Comparison of ENCODE assay signal across 1 cellular context in genomic region chr10:97664282-97664850, GRCh38.
TF ChIP-seq lines count a peak whose summit lies in the region.

No MANE protein-coding gene starts in this region.

TF ChIP-seq in K562, 482 proteins besides CTCF, POLR2A, EP300 and RAD21 (continued from another document and continues in another):
- TF ChIP-seq TEAD1 (CRISPR knock-in tag; IDR thresholded peaks at IDR 0.05) (no peak), ZNF232 (CRISPR knock-in tag; IDR thresholded peaks at IDR 0.05) (no peak), TRIM28 (IDR thresholded peaks at IDR 0.05) (no peak), ZFPM2 (CRISPR knock-in tag; IDR thresholded peaks at IDR 0.05) (no peak), ZBTB7A (IDR thresholded peaks at IDR 0.05; ENCODE audit: borderline replicate concordance, control insufficient read depth, low read depth, low read length) (no peak), SLC30A9 (CRISPR knock-in tag; IDR thresholded peaks at IDR 0.05) (no peak), ATF7 (IDR thresholded peaks at IDR 0.05) (peak; percentile 62; the same call in 1 of the 2 replicates), HSF4 (CRISPR knock-in tag; IDR thresholded peaks at IDR 0.05; ENCODE audit: borderline replicate concordance) (no peak), ZNF699 (CRISPR knock-in tag; IDR thresholded peaks at IDR 0.05; ENCODE audit: insufficient replicate concordance) (no peak), ETV1 (tag; conservative IDR thresholded peaks at IDR 0.05; ENCODE audit: low read depth) (no peak), TBP (optimal IDR thresholded peaks at IDR 0.05; ENCODE audit: low read depth, low read length) (no peak), TCFL5 (CRISPR knock-in tag; conservative IDR thresholded peaks at IDR 0.05) (no peak), PHF21A (IDR thresholded peaks at IDR 0.05; ENCODE audit: borderline replicate concordance, low read depth) (no peak), FOXM1 (IDR thresholded peaks at IDR 0.05; ENCODE audit: low read depth) (peak; percentile 67), FOXM1 (CRISPR knock-in tag; IDR thresholded peaks at IDR 0.05; ENCODE audit: low read depth) (no peak), THRAP3 (IDR thresholded peaks at IDR 0.05; ENCODE audit: borderline replicate concordance) (no peak), AFF1 (IDR thresholded peaks at IDR 0.05; ENCODE audit: low read depth in 1 of 2, partially characterized antibody in 2 of 2) (peak; percentile 35 to 49), NELFE (IDR thresholded peaks at IDR 0.05; ENCODE audit: insufficient read depth, insufficient read length) (no peak), CBFA2T3 (IDR thresholded peaks at IDR 0.05) (peak; percentile 96), HMG20A (CRISPR knock-in tag; conservative IDR thresholded peaks at IDR 0.05) (no peak), ZNF830 (CRISPR knock-in tag; IDR thresholded peaks at IDR 0.05) (no peak), EHMT2 (IDR thresholded peaks at IDR 0.05) (no peak; the same call in none of the 2 replicates), ZNF584 (CRISPR knock-in tag; IDR thresholded peaks at IDR 0.05; ENCODE audit: low read depth) (0 out of 2 replicates have a peak, but pooled peaks have one; percentile 20), ZNF253 (CRISPR knock-in tag; conservative IDR thresholded peaks at IDR 0.05) (no peak), CBX5 (IDR thresholded peaks at IDR 0.05; ENCODE audit: borderline replicate concordance, low read depth) (no peak), HNRNPK (IDR thresholded peaks at IDR 0.05; ENCODE audit: low read depth, low read length, poor library complexity, severe bottlenecking) (no peak), KDM4B (IDR thresholded peaks at IDR 0.05; ENCODE audit: borderline replicate concordance in 2 of 2, low read depth in 1 of 2) (no peak), EWSR1 (IDR thresholded peaks at IDR 0.05; ENCODE audit: borderline replicate concordance, low read depth, partially characterized antibody) (no peak), PTBP1 (IDR thresholded peaks at IDR 0.05; ENCODE audit: low read depth, low read length) (no peak), FIP1L1 (IDR thresholded peaks at IDR 0.05; ENCODE audit: low read depth, low read length, poor library complexity, severe bottlenecking) (no peak), YBX1 (IDR thresholded peaks at IDR 0.05) (no peak), ZNF780A (CRISPR knock-in tag; IDR thresholded peaks at IDR 0.05) (no peak), RBM17 (IDR thresholded peaks at IDR 0.05; ENCODE audit: borderline replicate concordance, low read depth, low read length) (no peak), ZNF184 (CRISPR knock-in tag; IDR thresholded peaks at IDR 0.05) (no peak), FOXO4 (CRISPR knock-in tag; IDR thresholded peaks at IDR 0.05) (no peak), RHOXF2B (CRISPR knock-in tag; conservative IDR thresholded peaks at IDR 0.05) (no peak), SIN3A (IDR thresholded peaks at IDR 0.05; ENCODE audit: borderline replicate concordance in 2 of 2, control insufficient read depth in 1 of 2, low read depth in 2 of 2, low read length in 2 of 2) (no peak), ELK3 (CRISPR knock-in tag; IDR thresholded peaks at IDR 0.05) (no peak), MAFF (IDR thresholded peaks at IDR 0.05; ENCODE audit: low read length) (no peak), TCF3 (CRISPR knock-in tag; IDR thresholded peaks at IDR 0.05) (peak; percentile 93), HBP1 (CRISPR knock-in tag; IDR thresholded peaks at IDR 0.05) (no peak), ZNF124 (CRISPR knock-in tag; IDR thresholded peaks at IDR 0.05) (no peak), ZNF354B (CRISPR knock-in tag; IDR thresholded peaks at IDR 0.05) (no peak), HLTF (IDR thresholded peaks at IDR 0.05) (no peak; the same call in 1 of the 2 replicates), ETV5 (CRISPR knock-in tag; IDR thresholded peaks at IDR 0.05; ENCODE audit: low read depth) (no peak), NFIC (IDR thresholded peaks at IDR 0.05) (peak; percentile 93), FUS (optimal IDR thresholded peaks at IDR 0.05; ENCODE audit: low read depth, low read length) (no peak), TCF7 (IDR thresholded peaks at IDR 0.05; ENCODE audit: borderline replicate concordance) (no peak), TSC22D4 (tag; IDR thresholded peaks at IDR 0.05) (no peak), PCBP1 (IDR thresholded peaks at IDR 0.05; ENCODE audit: low read depth, low read length, poor library complexity, severe bottlenecking) (no peak), SIX5 (IDR thresholded peaks at IDR 0.05; ENCODE audit: borderline replicate concordance in 1 of 2, insufficient read depth in 1 of 2, low read depth in 1 of 2, low read length in 2 of 2) (no peak), ADNP (tag; IDR thresholded peaks at IDR 0.05) (peak; percentile 45; the same call in 1 of the 2 replicates), MLLT1 (IDR thresholded peaks at IDR 0.05) (no peak)
- TF ChIP-seq, protein P1, sequence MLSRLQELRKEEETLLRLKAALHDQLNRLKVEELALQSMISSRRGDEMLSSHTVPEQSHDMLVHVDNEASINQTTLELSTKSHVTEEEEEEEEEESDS (CRISPR knock-in tag; IDR thresholded peaks at IDR 0.05): no peak
- TF ChIP-seq, protein P2, sequence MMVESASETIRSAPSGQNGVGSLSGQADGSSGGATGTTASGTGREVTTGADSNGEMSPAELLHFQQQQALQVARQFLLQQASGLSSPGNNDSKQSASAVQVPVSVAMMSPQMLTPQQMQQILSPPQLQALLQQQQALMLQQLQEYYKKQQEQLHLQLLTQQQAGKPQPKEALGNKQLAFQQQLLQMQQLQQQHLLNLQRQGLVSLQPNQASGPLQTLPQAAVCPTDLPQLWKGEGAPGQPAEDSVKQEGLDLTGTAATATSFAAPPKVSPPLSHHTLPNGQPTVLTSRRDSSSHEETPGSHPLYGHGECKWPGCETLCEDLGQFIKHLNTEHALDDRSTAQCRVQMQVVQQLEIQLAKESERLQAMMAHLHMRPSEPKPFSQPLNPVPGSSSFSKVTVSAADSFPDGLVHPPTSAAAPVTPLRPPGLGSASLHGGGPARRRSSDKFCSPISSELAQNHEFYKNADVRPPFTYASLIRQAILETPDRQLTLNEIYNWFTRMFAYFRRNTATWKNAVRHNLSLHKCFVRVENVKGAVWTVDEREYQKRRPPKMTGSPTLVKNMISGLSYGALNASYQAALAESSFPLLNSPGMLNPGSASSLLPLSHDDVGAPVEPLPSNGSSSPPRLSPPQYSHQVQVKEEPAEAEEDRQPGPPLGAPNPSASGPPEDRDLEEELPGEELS (CRISPR knock-in tag; IDR thresholded peaks at IDR 0.05; ENCODE audit: borderline replicate concordance): no peak
- TF ChIP-seq, protein P3, sequence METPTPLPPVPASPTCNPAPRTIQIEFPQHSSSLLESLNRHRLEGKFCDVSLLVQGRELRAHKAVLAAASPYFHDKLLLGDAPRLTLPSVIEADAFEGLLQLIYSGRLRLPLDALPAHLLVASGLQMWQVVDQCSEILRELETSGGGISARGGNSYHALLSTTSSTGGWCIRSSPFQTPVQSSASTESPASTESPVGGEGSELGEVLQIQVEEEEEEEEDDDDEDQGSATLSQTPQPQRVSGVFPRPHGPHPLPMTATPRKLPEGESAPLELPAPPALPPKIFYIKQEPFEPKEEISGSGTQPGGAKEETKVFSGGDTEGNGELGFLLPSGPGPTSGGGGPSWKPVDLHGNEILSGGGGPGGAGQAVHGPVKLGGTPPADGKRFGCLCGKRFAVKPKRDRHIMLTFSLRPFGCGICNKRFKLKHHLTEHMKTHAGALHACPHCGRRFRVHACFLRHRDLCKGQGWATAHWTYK (CRISPR knock-in tag; IDR thresholded peaks at IDR 0.05): no peak
- TF ChIP-seq, protein P4, sequence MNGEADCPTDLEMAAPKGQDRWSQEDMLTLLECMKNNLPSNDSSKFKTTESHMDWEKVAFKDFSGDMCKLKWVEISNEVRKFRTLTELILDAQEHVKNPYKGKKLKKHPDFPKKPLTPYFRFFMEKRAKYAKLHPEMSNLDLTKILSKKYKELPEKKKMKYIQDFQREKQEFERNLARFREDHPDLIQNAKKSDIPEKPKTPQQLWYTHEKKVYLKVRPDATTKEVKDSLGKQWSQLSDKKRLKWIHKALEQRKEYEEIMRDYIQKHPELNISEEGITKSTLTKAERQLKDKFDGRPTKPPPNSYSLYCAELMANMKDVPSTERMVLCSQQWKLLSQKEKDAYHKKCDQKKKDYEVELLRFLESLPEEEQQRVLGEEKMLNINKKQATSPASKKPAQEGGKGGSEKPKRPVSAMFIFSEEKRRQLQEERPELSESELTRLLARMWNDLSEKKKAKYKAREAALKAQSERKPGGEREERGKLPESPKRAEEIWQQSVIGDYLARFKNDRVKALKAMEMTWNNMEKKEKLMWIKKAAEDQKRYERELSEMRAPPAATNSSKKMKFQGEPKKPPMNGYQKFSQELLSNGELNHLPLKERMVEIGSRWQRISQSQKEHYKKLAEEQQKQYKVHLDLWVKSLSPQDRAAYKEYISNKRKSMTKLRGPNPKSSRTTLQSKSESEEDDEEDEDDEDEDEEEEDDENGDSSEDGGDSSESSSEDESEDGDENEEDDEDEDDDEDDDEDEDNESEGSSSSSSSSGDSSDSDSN (IDR thresholded peaks at IDR 0.05; ENCODE audit: borderline replicate concordance in 1 of 2, low read depth in 2 of 2, low read length in 2 of 2): no peak
- TF ChIP-seq, protein P5, sequence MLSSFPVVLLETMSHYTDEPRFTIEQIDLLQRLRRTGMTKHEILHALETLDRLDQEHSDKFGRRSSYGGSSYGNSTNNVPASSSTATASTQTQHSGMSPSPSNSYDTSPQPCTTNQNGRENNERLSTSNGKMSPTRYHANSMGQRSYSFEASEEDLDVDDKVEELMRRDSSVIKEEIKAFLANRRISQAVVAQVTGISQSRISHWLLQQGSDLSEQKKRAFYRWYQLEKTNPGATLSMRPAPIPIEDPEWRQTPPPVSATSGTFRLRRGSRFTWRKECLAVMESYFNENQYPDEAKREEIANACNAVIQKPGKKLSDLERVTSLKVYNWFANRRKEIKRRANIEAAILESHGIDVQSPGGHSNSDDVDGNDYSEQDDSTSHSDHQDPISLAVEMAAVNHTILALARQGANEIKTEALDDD (IDR thresholded peaks at IDR 0.05): peak; percentile 64; the same call in 1 of the 2 replicates
